8 cellular contexts compared by ENCODE assay signal in the genomic region with DNA sequence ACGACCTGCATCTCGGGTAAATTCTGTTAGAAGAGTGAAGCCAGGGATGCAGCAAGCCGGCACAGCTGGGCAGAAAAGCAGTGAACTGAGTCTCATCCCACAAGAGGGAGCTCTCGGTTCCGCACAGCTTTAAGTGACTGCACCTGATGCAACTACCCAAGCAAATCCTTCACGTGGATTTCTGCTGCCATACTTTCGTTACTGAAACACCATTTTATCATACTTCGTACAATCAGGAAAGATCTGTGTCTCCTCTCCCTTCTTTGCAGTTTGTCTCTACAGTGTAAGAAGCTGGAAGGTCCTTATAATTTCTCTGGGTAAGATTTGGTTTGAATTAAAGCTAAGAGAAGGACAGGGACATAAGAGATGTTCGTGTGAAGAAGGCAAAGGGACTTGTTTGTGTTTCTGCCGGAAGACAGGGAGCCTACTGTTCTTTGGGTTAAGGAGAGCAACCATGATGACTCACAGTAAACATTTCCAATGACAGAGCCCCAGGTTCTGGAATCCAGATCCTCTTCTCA.
DNase-seq lines count a peak whose midpoint lies in the region; ATAC-seq and TF ChIP-seq lines count a peak whose summit lies in the region.

No MANE protein-coding gene starts in this region.

- H3K36me3 ChIP-seq in neural progenitor cell, result no peaks in the 10 kb centered on the region

- H3K27me3 Mint-ChIP-seq in endothelial cell (ENCODE audit: unreplicated experiment), result no peaks in the 10 kb centered on the region
- peaks cover 2% of the 10 kb centered on the region for H3K27me3 Mint-ChIP-seq in neural progenitor cell (ENCODE audit: insufficient read depth, low read depth)
- no peaks in the 10 kb centered on the region for H3K27me3 Mint-ChIP-seq in activated T-helper 2 cell treated with anti-CD3 and anti-CD28 coated beads, Interferon-gamma antibody, Interleukin-2, Interleukin-4, amounts not matched to agents 10 μg/mL and 5 μg/mL and 100 μg/mL, durations not matched to agents 14 hours and 24 hours and 36 hours (ENCODE audit: low read depth)

- no peaks in the 10 kb centered on the region for H3K9me3 ChIP-seq in neural progenitor cell (ENCODE audit: low read depth)

- intact Hi-C loops in activated T-helper 2 cell treated with anti-CD3 and anti-CD28 coated beads, Interferon-gamma antibody, Interleukin-2, Interleukin-4, amounts not matched to agents 10 μg/mL and 5 μg/mL and 100 μg/mL, durations not matched to agents 14 hours and 24 hours and 36 hours (cut with micrococcal nuclease), result no loop called here

- no peaks in the 10 kb centered on the region for H3K4me1 ChIP-seq in neural progenitor cell

- H3K27ac ChIP-seq in neural progenitor cell, result no peak overlapping the region

- peak; percentile 40 for TF ChIP-seq CTCF in endothelial cell (IDR thresholded peaks at IDR 0.05; ENCODE audit: unreplicated experiment)
- TF ChIP-seq CTCF in neural progenitor cell (IDR thresholded peaks at IDR 0.05), result peak; percentile 75

- H3K27me3 ChIP-seq in neural progenitor cell, result no peaks in the 10 kb centered on the region

- H3K36me3 Mint-ChIP-seq in endothelial cell (ENCODE audit: low read depth, unreplicated experiment), result no peaks in the 10 kb centered on the region
- H3K36me3 Mint-ChIP-seq in neural progenitor cell, result no peaks in the 10 kb centered on the region
- no peaks in the 10 kb centered on the region for H3K36me3 Mint-ChIP-seq in activated T-helper 2 cell treated with anti-CD3 and anti-CD28 coated beads, Interferon-gamma antibody, Interleukin-2, Interleukin-4, amounts not matched to agents 10 μg/mL and 5 μg/mL and 100 μg/mL, durations not matched to agents 14 hours and 24 hours and 36 hours (ENCODE audit: low read depth)

- H3K4me1 Mint-ChIP-seq in endothelial cell (ENCODE audit: unreplicated experiment), result no peaks in the 10 kb centered on the region
- H3K4me1 Mint-ChIP-seq in neural progenitor cell, result peaks cover 6% of the 10 kb centered on the region
- H3K4me1 Mint-ChIP-seq in activated T-helper 2 cell treated with anti-CD3 and anti-CD28 coated beads, Interferon-gamma antibody, Interleukin-2, Interleukin-4, amounts not matched to agents 10 μg/mL and 5 μg/mL and 100 μg/mL, durations not matched to agents 14 hours and 24 hours and 36 hours (ENCODE audit: low read depth), result peaks cover 1% of the 10 kb centered on the region

- ATAC-seq in GM21576 (IDR thresholded peaks at IDR 0.05; ENCODE audit: unreplicated experiment) (peak; percentile 64), GM18505 (IDR thresholded peaks at IDR 0.05; ENCODE audit: unreplicated experiment) (no peak)

- no peaks in the 10 kb centered on the region for H3F3A ChIP-seq in neural progenitor cell (ENCODE audit: low read depth)

- H3K4me2 ChIP-seq in neural progenitor cell, result no peak overlapping the region

- H3K4me3 ChIP-seq in neural progenitor cell, result no peak overlapping the region

- H2AFZ ChIP-seq in neural progenitor cell (replicated peaks), result peak overlapping the region; percentile 76

- H3K9me3 Mint-ChIP-seq in endothelial cell (ENCODE audit: unreplicated experiment), result no peaks in the 10 kb centered on the region
- no peaks in the 10 kb centered on the region for H3K9me3 Mint-ChIP-seq in neural progenitor cell
- no peaks in the 10 kb centered on the region for H3K9me3 Mint-ChIP-seq in activated T-helper 2 cell treated with anti-CD3 and anti-CD28 coated beads, Interferon-gamma antibody, Interleukin-2, Interleukin-4, amounts not matched to agents 10 μg/mL and 5 μg/mL and 100 μg/mL, durations not matched to agents 14 hours and 24 hours and 36 hours

- no peaks in the 10 kb centered on the region for H3K79me2 ChIP-seq in neural progenitor cell (ENCODE audit: low read depth)

- H3K4me3 Mint-ChIP-seq in endothelial cell (ENCODE audit: unreplicated experiment) (no peak overlapping the region), neural progenitor cell (no peak overlapping the region)
- H3K4me3 Mint-ChIP-seq in activated T-helper 2 cell treated with anti-CD3 and anti-CD28 coated beads, Interferon-gamma antibody, Interleukin-2, Interleukin-4, amounts not matched to agents 10 μg/mL and 5 μg/mL and 100 μg/mL, durations not matched to agents 14 hours and 24 hours and 36 hours (ENCODE audit: low read depth), result no peak overlapping the region

- TF ChIP-seq POLR2A in GM18505 (IDR thresholded peaks at IDR 0.05; ENCODE audit: borderline replicate concordance, extremely low read depth, insufficient read depth, insufficient read length), result no peak

- DNase-seq in NK-92 treated with Interleukin-12 subunit alpha and Interleukin-12 subunit beta, amount 100 ng/mL, for 24 hours (lab: John Stamatoyannopoulos, UW), result peak; percentile 12
- no peak for DNase-seq in NK-92 (lab: John Stamatoyannopoulos, UW; ENCODE audit: unreplicated experiment)
- peak; percentile 30 for DNase-seq in NCI-H460 (ENCODE audit: extremely low read depth, low read depth)
- DNase-seq in endothelial cell (ENCODE audit: low spot score), result peak; percentile 70
- peak; percentile 78 for DNase-seq in neural progenitor cell (ENCODE audit: low spot score)
- no peak for DNase-seq in activated T-helper 2 cell treated with anti-CD3 and anti-CD28 coated beads, Interferon-gamma antibody, Interleukin-2, Interleukin-4, amounts not matched to agents 10 μg/mL and 5 μg/mL and 100 μg/mL, durations not matched to agents 14 hours and 24 hours and 36 hours (ENCODE audit: low spot score)

- H3K9ac ChIP-seq in neural progenitor cell, result no peak overlapping the region

- no peaks in the 10 kb centered on the region for H4K20me1 ChIP-seq in neural progenitor cell (ENCODE audit: low read depth)

- H3K27ac Mint-ChIP-seq in endothelial cell (ENCODE audit: unreplicated experiment), result no peak overlapping the region
- H3K27ac Mint-ChIP-seq in neural progenitor cell, result no peak overlapping the region
- no peak overlapping the region for H3K27ac Mint-ChIP-seq in activated T-helper 2 cell treated with anti-CD3 and anti-CD28 coated beads, Interferon-gamma antibody, Interleukin-2, Interleukin-4, amounts not matched to agents 10 μg/mL and 5 μg/mL and 100 μg/mL, durations not matched to agents 14 hours and 24 hours and 36 hours

Comparison
In these comparisons a context has a peak if more than half of its experiments do, and no peak if none do; other contexts are left out.
1. DNase-seq: peak in NK-92 treated with Interleukin-12 subunit alpha and Interleukin-12 subunit beta, amount 100 ng/mL, for 24 hours (single experiment), NCI-H460 (single experiment), endothelial cell (single experiment) and neural progenitor cell (single experiment); none in NK-92 (single experiment) and activated T-helper 2 cell treated with anti-CD3 and anti-CD28 coated beads, Interferon-gamma antibody, Interleukin-2, Interleukin-4, amounts not matched to agents 10 μg/mL and 5 μg/mL and 100 μg/mL, durations not matched to agents 14 hours and 24 hours and 36 hours (single experiment).